Comparison of ENCODE assay signal across 1 cellular context in genomic region chr12:18552829-18553228, GRCh38.
TF ChIP-seq lines count a peak whose summit lies in the region.

No MANE protein-coding gene starts in this region.

TF ChIP-seq in H1, 55 proteins besides CTCF, POLR2A, EP300 and RAD21 (continued from another document):
- TF ChIP-seq CREB1 (IDR thresholded peaks at IDR 0.05) = no peak
- TF ChIP-seq TAF7 (optimal IDR thresholded peaks at IDR 0.05; ENCODE audit: borderline replicate concordance, low read depth, low read length) = no peak
